ENCODE assay signal across 2 cellular contexts in the genomic region with DNA sequence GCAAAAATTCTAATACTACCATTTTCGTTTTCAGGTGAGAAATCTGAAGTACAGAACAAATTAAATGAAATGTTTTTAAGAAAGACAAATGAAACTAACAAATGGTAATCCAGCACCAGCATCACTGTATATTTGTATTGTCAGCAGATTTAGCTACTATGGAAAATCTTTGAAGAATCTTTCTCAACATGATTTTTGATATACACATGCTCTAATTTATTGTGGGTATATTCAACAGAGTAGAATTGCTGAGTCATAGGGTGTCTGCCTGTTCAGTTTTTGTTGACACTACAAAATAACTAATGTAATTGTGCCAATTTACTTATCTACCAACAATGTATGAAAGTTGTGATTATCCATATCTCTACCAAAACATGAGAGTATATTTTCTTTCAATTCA.
TF ChIP-seq lines count a peak whose summit lies in the region.

No MANE protein-coding gene starts in this region.

TF ChIP-seq in A549, 52 proteins besides CTCF, POLR2A, EP300 and RAD21 (continued from another document):
- TF ChIP-seq, protein P1, sequence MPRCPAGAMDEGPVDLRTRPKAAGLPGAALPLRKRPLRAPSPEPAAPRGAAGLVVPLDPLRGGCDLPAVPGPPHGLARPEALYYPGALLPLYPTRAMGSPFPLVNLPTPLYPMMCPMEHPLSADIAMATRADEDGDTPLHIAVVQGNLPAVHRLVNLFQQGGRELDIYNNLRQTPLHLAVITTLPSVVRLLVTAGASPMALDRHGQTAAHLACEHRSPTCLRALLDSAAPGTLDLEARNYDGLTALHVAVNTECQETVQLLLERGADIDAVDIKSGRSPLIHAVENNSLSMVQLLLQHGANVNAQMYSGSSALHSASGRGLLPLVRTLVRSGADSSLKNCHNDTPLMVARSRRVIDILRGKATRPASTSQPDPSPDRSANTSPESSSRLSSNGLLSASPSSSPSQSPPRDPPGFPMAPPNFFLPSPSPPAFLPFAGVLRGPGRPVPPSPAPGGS (IDR thresholded peaks at IDR 0.05) = no peak

TF ChIP-seq in GM23338, 12 proteins besides CTCF, POLR2A, EP300 and RAD21:
- TF ChIP-seq, protein P2, sequence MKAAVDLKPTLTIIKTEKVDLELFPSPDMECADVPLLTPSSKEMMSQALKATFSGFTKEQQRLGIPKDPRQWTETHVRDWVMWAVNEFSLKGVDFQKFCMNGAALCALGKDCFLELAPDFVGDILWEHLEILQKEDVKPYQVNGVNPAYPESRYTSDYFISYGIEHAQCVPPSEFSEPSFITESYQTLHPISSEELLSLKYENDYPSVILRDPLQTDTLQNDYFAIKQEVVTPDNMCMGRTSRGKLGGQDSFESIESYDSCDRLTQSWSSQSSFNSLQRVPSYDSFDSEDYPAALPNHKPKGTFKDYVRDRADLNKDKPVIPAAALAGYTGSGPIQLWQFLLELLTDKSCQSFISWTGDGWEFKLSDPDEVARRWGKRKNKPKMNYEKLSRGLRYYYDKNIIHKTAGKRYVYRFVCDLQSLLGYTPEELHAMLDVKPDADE (IDR thresholded peaks at IDR 0.05) = no peak
- TF ChIP-seq CREB1 (CRISPR knock-in tag; IDR thresholded peaks at IDR 0.05; ENCODE audit: low read depth) = no peak
- TF ChIP-seq STAT1 (IDR thresholded peaks at IDR 0.05; ENCODE audit: unreplicated experiment) = no peak
- no peak for TF ChIP-seq NANOG (IDR thresholded peaks at IDR 0.05; ENCODE audit: borderline replicate concordance)
- no peak for TF ChIP-seq JUNB (IDR thresholded peaks at IDR 0.05; ENCODE audit: unreplicated experiment)
- no peak for TF ChIP-seq EZH2phosphoT487 (IDR thresholded peaks at IDR 0.05; ENCODE audit: unreplicated experiment)
- no peak for TF ChIP-seq POLR2AphosphoS5 (IDR thresholded peaks at IDR 0.05; ENCODE audit: low read depth)
- TF ChIP-seq, protein P3, sequence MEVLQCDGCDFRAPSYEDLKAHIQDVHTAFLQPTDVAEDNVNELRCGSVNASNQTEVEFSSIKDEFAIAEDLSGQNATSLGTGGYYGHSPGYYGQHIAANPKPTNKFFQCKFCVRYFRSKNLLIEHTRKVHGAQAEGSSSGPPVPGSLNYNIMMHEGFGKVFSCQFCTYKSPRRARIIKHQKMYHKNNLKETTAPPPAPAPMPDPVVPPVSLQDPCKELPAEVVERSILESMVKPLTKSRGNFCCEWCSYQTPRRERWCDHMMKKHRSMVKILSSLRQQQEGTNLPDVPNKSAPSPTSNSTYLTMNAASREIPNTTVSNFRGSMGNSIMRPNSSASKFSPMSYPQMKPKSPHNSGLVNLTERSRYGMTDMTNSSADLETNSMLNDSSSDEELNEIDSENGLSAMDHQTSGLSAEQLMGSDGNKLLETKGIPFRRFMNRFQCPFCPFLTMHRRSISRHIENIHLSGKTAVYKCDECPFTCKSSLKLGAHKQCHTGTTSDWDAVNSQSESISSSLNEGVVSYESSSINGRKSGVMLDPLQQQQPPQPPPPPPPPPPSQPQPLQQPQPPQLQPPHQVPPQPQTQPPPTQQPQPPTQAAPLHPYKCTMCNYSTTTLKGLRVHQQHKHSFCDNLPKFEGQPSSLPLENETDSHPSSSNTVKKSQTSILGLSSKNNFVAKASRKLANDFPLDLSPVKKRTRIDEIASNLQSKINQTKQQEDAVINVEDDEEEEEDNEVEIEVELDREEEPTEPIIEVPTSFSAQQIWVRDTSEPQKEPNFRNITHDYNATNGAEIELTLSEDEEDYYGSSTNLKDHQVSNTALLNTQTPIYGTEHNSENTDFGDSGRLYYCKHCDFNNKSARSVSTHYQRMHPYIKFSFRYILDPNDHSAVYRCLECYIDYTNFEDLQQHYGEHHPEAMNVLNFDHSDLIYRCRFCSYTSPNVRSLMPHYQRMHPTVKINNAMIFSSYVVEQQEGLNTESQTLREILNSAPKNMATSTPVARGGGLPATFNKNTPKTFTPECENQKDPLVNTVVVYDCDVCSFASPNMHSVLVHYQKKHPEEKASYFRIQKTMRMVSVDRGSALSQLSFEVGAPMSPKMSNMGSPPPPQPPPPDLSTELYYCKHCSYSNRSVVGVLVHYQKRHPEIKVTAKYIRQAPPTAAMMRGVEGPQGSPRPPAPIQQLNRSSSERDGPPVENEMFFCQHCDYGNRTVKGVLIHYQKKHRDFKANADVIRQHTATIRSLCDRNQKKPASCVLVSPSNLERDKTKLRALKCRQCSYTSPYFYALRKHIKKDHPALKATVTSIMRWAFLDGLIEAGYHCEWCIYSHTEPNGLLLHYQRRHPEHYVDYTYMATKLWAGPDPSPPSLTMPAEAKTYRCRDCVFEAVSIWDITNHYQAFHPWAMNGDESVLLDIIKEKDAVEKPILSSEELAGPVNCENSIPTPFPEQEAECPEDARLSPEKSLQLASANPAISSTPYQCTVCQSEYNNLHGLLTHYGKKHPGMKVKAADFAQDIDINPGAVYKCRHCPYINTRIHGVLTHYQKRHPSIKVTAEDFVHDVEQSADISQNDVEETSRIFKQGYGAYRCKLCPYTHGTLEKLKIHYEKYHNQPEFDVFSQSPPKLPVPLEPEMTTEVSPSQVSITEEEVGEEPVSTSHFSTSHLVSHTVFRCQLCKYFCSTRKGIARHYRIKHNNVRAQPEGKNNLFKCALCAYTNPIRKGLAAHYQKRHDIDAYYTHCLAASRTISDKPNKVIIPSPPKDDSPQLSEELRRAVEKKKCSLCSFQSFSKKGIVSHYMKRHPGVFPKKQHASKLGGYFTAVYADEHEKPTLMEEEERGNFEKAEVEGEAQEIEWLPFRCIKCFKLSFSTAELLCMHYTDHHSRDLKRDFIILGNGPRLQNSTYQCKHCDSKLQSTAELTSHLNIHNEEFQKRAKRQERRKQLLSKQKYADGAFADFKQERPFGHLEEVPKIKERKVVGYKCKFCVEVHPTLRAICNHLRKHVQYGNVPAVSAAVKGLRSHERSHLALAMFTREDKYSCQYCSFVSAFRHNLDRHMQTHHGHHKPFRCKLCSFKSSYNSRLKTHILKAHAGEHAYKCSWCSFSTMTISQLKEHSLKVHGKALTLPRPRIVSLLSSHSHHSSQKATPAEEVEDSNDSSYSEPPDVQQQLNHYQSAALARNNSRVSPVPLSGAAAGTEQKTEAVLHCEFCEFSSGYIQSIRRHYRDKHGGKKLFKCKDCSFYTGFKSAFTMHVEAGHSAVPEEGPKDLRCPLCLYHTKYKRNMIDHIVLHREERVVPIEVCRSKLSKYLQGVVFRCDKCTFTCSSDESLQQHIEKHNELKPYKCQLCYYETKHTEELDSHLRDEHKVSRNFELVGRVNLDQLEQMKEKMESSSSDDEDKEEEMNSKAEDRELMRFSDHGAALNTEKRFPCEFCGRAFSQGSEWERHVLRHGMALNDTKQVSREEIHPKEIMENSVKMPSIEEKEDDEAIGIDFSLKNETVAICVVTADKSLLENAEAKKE (CRISPR knock-in tag; IDR thresholded peaks at IDR 0.05) = no peak
